9 cellular contexts compared by ENCODE assay signal in the genomic region with DNA sequence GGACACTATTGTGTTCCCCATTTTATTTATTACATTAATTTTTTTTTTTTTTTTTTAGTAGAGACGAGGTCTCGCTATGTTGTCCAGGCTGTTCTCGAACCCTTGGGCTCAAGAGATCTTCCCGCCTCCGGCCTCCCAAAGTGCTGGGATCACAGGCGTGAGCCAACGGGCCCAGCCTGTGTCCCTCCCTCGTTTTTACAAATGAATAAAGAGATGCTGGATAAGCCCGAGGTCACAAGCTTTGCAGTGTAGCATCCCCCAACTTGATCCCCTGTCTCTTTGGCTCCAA. TPM values are rescaled to one million over a fixed set of nuclear protein-coding genes. Genes with fewer than 3 reads are reported as not detected.
A peak's percentile ranks its signal among the peaks of the same experiment; 100 is the strongest.
DNase-seq lines count a peak whose midpoint lies in the region; ATAC-seq and TF ChIP-seq lines count a peak whose summit lies in the region.
"Had no signal": no experiment of that assay in that cellular context is flagged by ENCODE, and none has a peak within 500 bp of the region (broad histone marks: within the 10 kb centered on the region; RNA-seq: fewer than 3 reads in every experiment).

No MANE protein-coding gene starts in this region.

- no peak for TF ChIP-seq CTCF in AG10803 (conservative IDR thresholded peaks at IDR 0.05; ENCODE audit: low read length)
- TF ChIP-seq CTCF in LNCaP clone FGC (IDR thresholded peaks at IDR 0.05; ENCODE audit: control insufficient read depth, extremely low read depth, insufficient read depth), result no peak
- no peak for TF ChIP-seq CTCF in dorsolateral prefrontal cortex (IDR thresholded peaks at IDR 0.05 in 54 of 56, conservative IDR thresholded peaks at IDR 0.05 in 2 of 56; ENCODE audit: low read depth in 1 of 56, partially characterized antibody in 56 of 56)

- peak overlapping the region; percentile 90 to 100 (median 98) for H3K27ac Mint-ChIP-seq in naive thymus-derived CD8-positive, alpha-beta T cell

- POLR2A ChIA-PET in naive thymus-derived CD8-positive, alpha-beta T cell (lab: Charles Lee), result interaction anchor here (0.9 to 7.4 kb wide), 11 partner anchors 9 to 135 kb away, joined by 3 to 118 read pairs (median 8); a partner anchor contains a TSS

- peak overlapping the region in 50 of 59 donors; percentile 40 to 100 (median 76) for H3K27ac ChIP-seq in dorsolateral prefrontal cortex

- H3K27me3 Mint-ChIP-seq in naive thymus-derived CD8-positive, alpha-beta T cell, result no peaks in the 10 kb centered on the region

- no peaks in the 10 kb centered on the region for H3K9me3 Mint-ChIP-seq in naive thymus-derived CD8-positive, alpha-beta T cell

- H3K27me3 ChIP-seq in dorsolateral prefrontal cortex, result no peaks in the 10 kb centered on the region

- H3K4me3 ChIP-seq in AG10803 (ENCODE audit: low read length), result peak overlapping the region; percentile 67
- peak overlapping the region; percentile 66 for H3K4me3 ChIP-seq in LNCaP clone FGC (ENCODE audit: low read depth, low read length)
- H3K4me3 ChIP-seq in dorsolateral prefrontal cortex, result peak overlapping the region; percentile 27 to 91 (median 75)

- peaks cover 0 to 34% (median 1%) of the 10 kb centered on the region in 3 donors for H3K36me3 Mint-ChIP-seq in naive thymus-derived CD8-positive, alpha-beta T cell

- no peak for ATAC-seq in naive thymus-derived CD8-positive, alpha-beta T cell
- ATAC-seq in HG03521 (IDR thresholded peaks at IDR 0.05; ENCODE audit: unreplicated experiment), result no peak

- peak overlapping the region; percentile 86 to 98 (median 92) for H3K4me3 Mint-ChIP-seq in naive thymus-derived CD8-positive, alpha-beta T cell

- intact Hi-C loops in dorsolateral prefrontal cortex (cut with DNase I), result loop anchor here (2.0 to 10.0 kb wide), 3 partner anchors 34 to 1160 kb away; a partner anchor contains a TSS

- DNase-seq in AG10803 (ENCODE audit: low read depth) (no peak), LNCaP clone FGC (ENCODE audit: low read depth) (no peak), dorsolateral prefrontal cortex (no peak), NCI-H1694 treated with DMSO at 0.1 percent for 48 hours (lab: John Stamatoyannopoulos, UW) (no peak), NCI-H1417 (lab: John Stamatoyannopoulos, UW) (no peak)
- DNase-seq in naive thymus-derived CD8-positive, alpha-beta T cell, result no peak
- DNase-seq in central memory CD4-positive, alpha-beta T cell, result no peak
- DNase-seq: NCI-H1417 treated with DMSO at 0.1 percent for 48 hours had no signal

- peaks cover 31 to 59% (median 55%) of the 10 kb centered on the region in 4 donors for H3K4me1 Mint-ChIP-seq in naive thymus-derived CD8-positive, alpha-beta T cell

RNA-seq across cellular contexts. Expression of a gene that starts 0.3 kb away (rescaled TPM):
- total RNA-seq in dorsolateral prefrontal cortex, result 10 to 100 TPM in 3 of 120 experiments, 1 to 10 TPM in 117; 1.3 to 14.2 (median 4.0) TPM
- 10 to 100 TPM; 15.8 to 18.0 TPM for total RNA-seq in naive thymus-derived CD8-positive, alpha-beta T cell
- 10 to 100 TPM; 42.3 to 53.5 (median 50.0) TPM for polyA plus RNA-seq in naive thymus-derived CD8-positive, alpha-beta T cell

RNA-seq across cellular contexts. Expression of a gene that starts 28.5 kb away (rescaled TPM):
- 100 to 1,000 TPM in 7 of 120 experiments, 10 to 100 TPM in 113; 48.9 to 142 (median 72.0) TPM for total RNA-seq in dorsolateral prefrontal cortex
- total RNA-seq in naive thymus-derived CD8-positive, alpha-beta T cell, result 10 to 100 TPM; 17.8 to 19.9 TPM
- polyA plus RNA-seq in naive thymus-derived CD8-positive, alpha-beta T cell, result 10 to 100 TPM; 16.8 to 25.9 (median 22.5) TPM

RNA-seq across cellular contexts. Expression of a gene that starts 38.1 kb away (rescaled TPM):
- 10 to 100 TPM; 18.9 to 55.4 (median 34.4) TPM for total RNA-seq in dorsolateral prefrontal cortex
- total RNA-seq in naive thymus-derived CD8-positive, alpha-beta T cell, result 1 to 10 TPM; 5.6 to 6.2 TPM
- under 1 TPM; 0.14 to 0.44 (median 0.39) TPM for polyA plus RNA-seq in naive thymus-derived CD8-positive, alpha-beta T cell

RNA-seq across cellular contexts. Expression of a gene that starts 46.5 kb away (rescaled TPM):
- total RNA-seq in dorsolateral prefrontal cortex, result under 1 TPM in 3 of 120 experiments, not detected in 117; 0.22 to 0.66 (median 0.25) TPM
- not detected for total RNA-seq in naive thymus-derived CD8-positive, alpha-beta T cell
- polyA plus RNA-seq in naive thymus-derived CD8-positive, alpha-beta T cell, result not detected
